ENCODE assay signal across 21 cellular contexts in the genomic region with DNA sequence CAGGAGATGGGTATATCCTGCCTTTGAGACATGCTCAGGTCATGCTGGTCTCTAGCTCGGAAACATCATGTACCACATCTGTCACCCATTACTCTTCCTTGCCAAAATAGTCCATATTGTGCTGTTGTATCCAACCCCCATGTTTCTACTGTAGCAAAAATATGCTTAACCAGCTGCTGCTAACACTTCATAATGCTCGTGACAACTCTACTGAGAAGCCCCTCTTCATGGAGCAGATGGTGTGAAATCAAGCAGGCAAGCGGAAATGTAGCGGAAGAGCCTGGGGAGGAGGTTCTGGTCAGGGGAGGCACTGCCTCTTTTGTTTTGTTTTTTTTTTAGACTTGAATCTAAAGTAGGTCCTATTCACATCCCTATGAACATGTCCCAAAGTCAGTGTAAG.
"Had no signal": no experiment of that assay in that cellular context is flagged by ENCODE, and none has a peak within 500 bp of the region (broad histone marks: within the 10 kb centered on the region; RNA-seq: fewer than 3 reads in every experiment).

No MANE protein-coding gene starts in this region.

- ATAC-seq: gastrocnemius medialis, WTC11 had no signal

- H3K4me3 Mint-ChIP-seq: activated CD4-positive, alpha-beta memory T cell treated with anti-CD3 and anti-CD28 coated beads, Interleukin-2, amount 10 ng/mL, durations not matched to agents 7 days and 5 days; activated naive CD8-positive, alpha-beta T cell treated with anti-CD3 and anti-CD28 coated beads, Interleukin-2, amount 10 ng/mL, durations not matched to agents 7 days and 5 days; WTC11 had no signal

- H3K9me3 Mint-ChIP-seq: activated CD4-positive, alpha-beta memory T cell treated with anti-CD3 and anti-CD28 coated beads, Interleukin-2, amount 10 ng/mL, durations not matched to agents 7 days and 5 days; activated naive CD8-positive, alpha-beta T cell treated with anti-CD3 and anti-CD28 coated beads, Interleukin-2, amount 10 ng/mL, durations not matched to agents 7 days and 5 days had no signal

- DNase-seq: activated CD4-positive, alpha-beta memory T cell treated with anti-CD3 and anti-CD28 coated beads, Interleukin-2, amount 10 ng/mL, durations not matched to agents 7 days and 5 days; activated CD4-positive, alpha-beta T cell treated with anti-CD3 and anti-CD28 coated beads for 4 hours; activated CD8-positive, alpha-beta memory T cell treated with anti-CD3 and anti-CD28 coated beads, Interleukin-2, amount 50 U/mL, for 48 hours; activated gamma-delta T cell treated with Interleukin-2 at 50 U/mL for 16 hours; activated naive CD8-positive, alpha-beta T cell treated with anti-CD3 and anti-CD28 coated beads, Interleukin-2, amount 10 ng/mL, durations not matched to agents 7 days and 5 days; brain microvascular endothelial cell; cortex of kidney; effector CD8-positive, alpha-beta T cell; gastrocnemius medialis; islet precursor cell; midbrain; naive B cell; pancreas; stimulated activated CD4-positive, alpha-beta T cell treated with anti-CD3 and anti-CD28 coated beads, Interleukin-15, amount 100 ng/mL, for 24 hours; stimulated activated CD4-positive, alpha-beta T cell treated with anti-CD3 and anti-CD28 coated beads, Interleukin-4, amount 100 ng/mL, for 1 hour; stimulated activated naive CD4-positive, alpha-beta T cell; T-helper 2 cell; tibial artery had no signal

- H3K4me1 ChIP-seq: gastrocnemius medialis, pancreas, tibial artery had no signal

- H3K27me3 ChIP-seq: brain microvascular endothelial cell, gastrocnemius medialis, pancreas, tibial artery had no signal

- H3K4me3 ChIP-seq: gastrocnemius medialis, lung, pancreas, skin epidermis, tibial artery had no signal

- H3K27ac Mint-ChIP-seq: activated CD4-positive, alpha-beta memory T cell treated with anti-CD3 and anti-CD28 coated beads, Interleukin-2, amount 10 ng/mL, durations not matched to agents 7 days and 5 days; activated naive CD8-positive, alpha-beta T cell treated with anti-CD3 and anti-CD28 coated beads, Interleukin-2, amount 10 ng/mL, durations not matched to agents 7 days and 5 days; WTC11 had no signal

- H3K36me3 ChIP-seq: brain microvascular endothelial cell, gastrocnemius medialis, pancreas, tibial artery had no signal

- H3K27ac ChIP-seq: brain microvascular endothelial cell, gastrocnemius medialis, pancreas, skin epidermis, tibial artery had no signal

- H3K36me3 Mint-ChIP-seq: activated naive CD8-positive, alpha-beta T cell treated with anti-CD3 and anti-CD28 coated beads, Interleukin-2, amount 10 ng/mL, durations not matched to agents 7 days and 5 days; naive B cell had no signal

- H3K9me3 ChIP-seq: gastrocnemius medialis, pancreas, tibial artery had no signal

- H3K4me1 Mint-ChIP-seq: activated CD4-positive, alpha-beta memory T cell treated with anti-CD3 and anti-CD28 coated beads, Interleukin-2, amount 10 ng/mL, durations not matched to agents 7 days and 5 days; activated naive CD8-positive, alpha-beta T cell treated with anti-CD3 and anti-CD28 coated beads, Interleukin-2, amount 10 ng/mL, durations not matched to agents 7 days and 5 days; naive B cell had no signal
